In genomic region chr6:167046861-167047495, GRCh38 we compare ENCODE assay signal across 1 cellular context.
TF ChIP-seq lines count a peak whose summit lies in the region.

No MANE protein-coding gene starts in this region.

TF ChIP-seq in GM12878, 131 proteins besides CTCF, POLR2A, EP300 and RAD21:
- TF ChIP-seq ZNF687 (IDR thresholded peaks at IDR 0.05) = peak; percentile 20; the same call in 1 of the 2 replicates
- TF ChIP-seq STAT1 (conservative IDR thresholded peaks at IDR 0.05) = 0 out of 2 replicates have a peak, but pooled peaks have one; percentile 37
- 0 out of 2 replicates have a peak, but pooled peaks have one; percentile 16 for TF ChIP-seq NR2F1 (conservative IDR thresholded peaks at IDR 0.05)
- TF ChIP-seq IKZF1 (conservative IDR thresholded peaks at IDR 0.05) = peak; percentile 44
- TF ChIP-seq KLF5 (IDR thresholded peaks at IDR 0.05; ENCODE audit: partially characterized antibody) = no peak
- no peak for TF ChIP-seq ASH2L (IDR thresholded peaks at IDR 0.05; ENCODE audit: borderline replicate concordance, low read depth)
- peak; percentile 64 to 68 for TF ChIP-seq BHLHE40 (IDR thresholded peaks at IDR 0.05; ENCODE audit: borderline replicate concordance in 1 of 2, low read depth in 2 of 2, low read length in 1 of 2)
